Comparison of ENCODE assay signal across 15 cellular contexts in the genomic region with DNA sequence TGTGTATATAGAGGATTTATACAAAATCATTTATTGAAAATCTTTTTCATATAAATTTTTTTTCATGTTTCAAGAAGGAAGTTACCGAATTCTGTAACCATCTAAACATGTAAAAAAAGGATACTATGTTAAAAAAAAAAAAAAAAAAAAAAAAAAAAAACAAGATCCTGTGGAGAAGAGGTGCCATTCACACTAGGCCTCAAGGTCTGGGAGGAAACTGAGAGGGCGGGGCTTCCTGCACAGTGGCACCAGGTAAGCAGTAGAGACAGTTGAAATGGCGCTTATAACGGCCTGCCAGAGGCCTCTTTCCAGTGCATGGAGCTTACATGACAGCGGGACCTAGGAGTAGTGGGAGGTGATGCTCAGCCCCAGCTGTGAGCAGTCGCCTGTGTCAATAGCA. TPM values are rescaled to one million over a fixed set of nuclear protein-coding genes. Genes with fewer than 3 reads are reported as not detected.
DNase-seq lines count a peak whose midpoint lies in the region; TF ChIP-seq lines count a peak whose summit lies in the region.
"Had no signal": no experiment of that assay in that cellular context is flagged by ENCODE, and none has a peak within 500 bp of the region (broad histone marks: within the 10 kb centered on the region; RNA-seq: fewer than 3 reads in every experiment).

No MANE protein-coding gene starts in this region.

- no peaks in the 10 kb centered on the region for H3K27me3 ChIP-seq in sigmoid colon
- H3K27me3 ChIP-seq: ascending aorta, BE2C, vagina had no signal

- CTCF ChIA-PET in GM10248 (lab: Yijun Ruan, JAX), result no interaction called here

- DNase-seq in activated gamma-delta T cell treated with Interleukin-2 at 50 U/mL for 16 hours (peak; percentile 52), activated gamma-delta T cell (lab: John Stamatoyannopoulos, UW) (no peak), RPMI8226 (peak; percentile 20), sigmoid colon (no peak), NCI-H446 (lab: John Stamatoyannopoulos, UW) (no peak), GM10248 (ENCODE audit: extremely low spot score) (no peak), cerebellar cortex (ENCODE audit: low spot score) (no peak)
- DNase-seq in central memory CD4-positive, alpha-beta T cell, result peak; percentile 62
- DNase-seq: BE2C, foreskin melanocyte, NCI-H2227 treated with DMSO at 0.1 percent for 48 hours, posterior cingulate gyrus, SW 1271 had no signal

- H3K4me1 ChIP-seq in sigmoid colon, result peaks cover 0 to 24% (median 14%) of the 10 kb centered on the region in 4 donors
- H3K4me1 ChIP-seq: ascending aorta, BE2C had no signal

- no peak for TF ChIP-seq CTCF in sigmoid colon (IDR thresholded peaks at IDR 0.05)
- no peak for TF ChIP-seq CTCF in GM10248 (IDR thresholded peaks at IDR 0.05; ENCODE audit: control extremely low read depth, extremely low read depth, low read depth, missing control alignments)

- WGBS in sigmoid colon, 2 donors, result 86 to 91% methylated on average over 6 of the region's 6 CpGs

- intact Hi-C loops in sigmoid colon (cut with DNase I), result no loop called here

- no peak overlapping the region for H3K4me3 ChIP-seq in sigmoid colon
- H3K4me3 ChIP-seq: ascending aorta, vagina had no signal

- H3K36me3 ChIP-seq in sigmoid colon, result peaks cover 0 to 16% (median 4%) of the 10 kb centered on the region in 4 donors

- no peak for TF ChIP-seq EP300 in sigmoid colon (IDR thresholded peaks at IDR 0.05)

- no peaks in the 10 kb centered on the region for H3K9me3 ChIP-seq in sigmoid colon
- H3K9me3 ChIP-seq: ascending aorta, BE2C, vagina had no signal

- TF ChIP-seq POLR2A in sigmoid colon (IDR thresholded peaks at IDR 0.05), result no peak

- POLR2A ChIA-PET in GM10248 (lab: Yijun Ruan, JAX), result no interaction called here

- H3K27ac ChIP-seq in sigmoid colon, result peak overlapping the region; percentile 42 to 82 (median 64)

RNA-seq across cellular contexts. Expression of gene TRAPPC2, which starts 17.5 kb away (rescaled TPM):
- total RNA-seq in sigmoid colon, result 10 to 100 TPM; 20.1 to 22.8 (median 22.4) TPM
- 1 to 10 TPM; 5.5 to 9.0 (median 6.0) TPM for polyA plus RNA-seq in sigmoid colon

RNA-seq across cellular contexts. Expression of gene OFD1, which starts 17.6 kb away (rescaled TPM):
- total RNA-seq in sigmoid colon, result 10 to 100 TPM; 12.8 to 46.0 (median 15.1) TPM
- 10 to 100 TPM in 2 of 3 donors, 1 to 10 TPM in 1; 7.4 to 21.2 (median 19.8) TPM for polyA plus RNA-seq in sigmoid colon

RNA-seq across cellular contexts. Expression of gene RAB9A, which starts 28.0 kb away (rescaled TPM):
- total RNA-seq in sigmoid colon, result 10 to 100 TPM; 11.8 to 28.6 (median 24.4) TPM
- 10 to 100 TPM; 31.6 to 73.5 (median 46.2) TPM for polyA plus RNA-seq in sigmoid colon

Comparison
In these comparisons a context has a peak if more than half of its experiments do, and no peak if none do; other contexts are left out.
1. DNase-seq: peak in activated gamma-delta T cell treated with Interleukin-2 at 50 U/mL for 16 hours (single experiment), RPMI8226 (single experiment) and central memory CD4-positive, alpha-beta T cell (single experiment); none in activated gamma-delta T cell (single experiment), sigmoid colon (single experiment), NCI-H446 (0 of 2), GM10248 (single experiment) and cerebellar cortex (single experiment).